8 cellular contexts compared by ENCODE assay signal in the genomic region with DNA sequence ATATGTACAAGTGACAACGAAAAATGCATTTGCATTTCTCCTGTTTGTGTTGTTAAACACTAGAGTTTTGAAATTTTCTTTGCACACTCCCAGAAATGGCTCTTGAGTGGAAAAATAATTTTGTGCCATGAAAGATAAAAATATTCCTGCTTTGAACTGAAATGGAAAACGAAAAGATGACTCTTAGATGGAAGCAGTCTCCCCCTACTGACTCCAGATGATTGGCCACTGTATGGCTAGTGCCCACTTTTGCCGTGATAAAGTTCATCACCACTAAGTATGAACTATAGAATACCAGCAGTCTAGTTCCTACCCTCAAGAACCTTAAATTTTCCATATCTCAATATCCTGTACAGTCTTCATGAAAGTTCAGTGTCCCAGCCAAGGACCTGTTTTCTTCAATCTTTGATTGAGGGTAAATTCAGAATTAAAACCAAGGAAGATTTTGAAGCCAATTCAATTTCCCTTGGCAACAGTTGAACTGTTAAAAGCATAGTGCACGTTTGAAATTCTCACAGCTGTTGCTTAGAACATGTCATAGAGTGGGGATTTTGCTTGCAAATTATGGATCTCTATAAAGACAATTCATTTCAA. TPM values are rescaled to one million over a fixed set of nuclear protein-coding genes. Genes with fewer than 3 reads are reported as not detected.
DNase-seq lines count a peak whose midpoint lies in the region; ATAC-seq and TF ChIP-seq lines count a peak whose summit lies in the region.

No MANE protein-coding gene starts in this region.

- H3K27me3 ChIP-seq in left ventricle myocardium inferior (ENCODE audit: low read depth) (no peaks in the 10 kb centered on the region), SJCRH30 (no peaks in the 10 kb centered on the region), esophagus muscularis mucosa (peaks cover 0 to 3% (median 0%) of the 10 kb centered on the region in 4 donors), spleen (replicated peaks in 1 of 7) (no peaks in the 10 kb centered on the region)

- DNase-seq in left ventricle myocardium inferior (no peak), left ventricle myocardium superior (no peak), SJCRH30 (peak in 1 of 2 experiments; percentile 22), esophagus muscularis mucosa (ENCODE audit: extremely low spot score) (no peak), spleen (no peak)
- DNase-seq in NK-92 treated with Interleukin-12 subunit alpha and Interleukin-12 subunit beta, amount 100 ng/mL, for 24 hours (lab: John Stamatoyannopoulos, UW) = no peak

- ATAC-seq in left ventricle myocardium superior (no peak), GM18858 (IDR thresholded peaks at IDR 0.05; ENCODE audit: unreplicated experiment) (no peak), HG02973 (IDR thresholded peaks at IDR 0.05; ENCODE audit: unreplicated experiment) (no peak)

- TF ChIP-seq EP300 in esophagus muscularis mucosa (IDR thresholded peaks at IDR 0.05) = no peak

- TF ChIP-seq POLR2A in esophagus muscularis mucosa (IDR thresholded peaks at IDR 0.05; ENCODE audit: low read depth) = no peak
- TF ChIP-seq POLR2A in spleen (IDR thresholded peaks at IDR 0.05) = no peak

- WGBS in esophagus muscularis mucosa = 16% methylated on average over 4 of the region's 4 CpGs
- 24 to 39% (median 32%) methylated on average over 4 of the region's 4 CpGs for WGBS in spleen, 5 donors

- peaks cover 44% of the 10 kb centered on the region for H3K4me1 ChIP-seq in left ventricle myocardium inferior
- H3K4me1 ChIP-seq in SJCRH30 = peaks cover 4% of the 10 kb centered on the region
- H3K4me1 ChIP-seq in esophagus muscularis mucosa = peaks cover 22 to 32% (median 29%) of the 10 kb centered on the region in 4 donors
- peaks cover 7 to 42% (median 29%) of the 10 kb centered on the region in 6 donors for H3K4me1 ChIP-seq in spleen

- intact Hi-C loops in left ventricle myocardium inferior (cut with micrococcal nuclease) (loop anchor here (10.0 kb wide), 1 partner anchor 140 kb away; no protein-coding TSS in a partner anchor), left ventricle myocardium superior (cut with micrococcal nuclease) (loop anchor here (5.0 kb wide), 1 partner anchor 152 kb away; no protein-coding TSS in a partner anchor), esophagus muscularis mucosa (cut with DNase I) (loop anchor here (2.0 to 5.0 kb wide), 3 partner anchors 98 to 156 kb away; partner anchors contain the start of gene WDR89), spleen (cut with DNase I; ENCODE audit: low total_unique reads) (loop anchor here (5.0 kb wide), 2 partner anchors 98 to 152 kb away; partner anchors contain the start of gene WDR89)

- TF ChIP-seq CTCF in left ventricle myocardium inferior (IDR thresholded peaks at IDR 0.05; ENCODE audit: borderline replicate concordance) (peak; percentile 63), esophagus muscularis mucosa (IDR thresholded peaks at IDR 0.05) (peak; percentile 42 to 52 (median 45)), spleen (IDR thresholded peaks at IDR 0.05 in 8 of 11, conservative IDR thresholded peaks at IDR 0.05 in 3 of 11) (peak in 6 of 11 experiments; percentile 25 to 45 (median 41))

- H3K4me3 ChIP-seq in left ventricle myocardium inferior (peak overlapping the region; percentile 97), SJCRH30 (peak overlapping the region; percentile 84), esophagus muscularis mucosa (peak overlapping the region; percentile 80 to 100 (median 85)), spleen (peak overlapping the region in 6 of 8 donors; percentile 4 to 98 (median 88))

- no peak overlapping the region for H3K27ac ChIP-seq in left ventricle myocardium inferior (replicated peaks)
- H3K27ac ChIP-seq in SJCRH30 = no peak overlapping the region
- no peak overlapping the region for H3K27ac ChIP-seq in esophagus muscularis mucosa (replicated peaks in 1 of 4)
- peak overlapping the region in 1 of 8 donors; percentile 89 for H3K27ac ChIP-seq in spleen

- H3K36me3 ChIP-seq in left ventricle myocardium inferior (peaks cover under 1% of the 10 kb centered on the region), SJCRH30 (no peaks in the 10 kb centered on the region; the same call in 1 of the 2 replicates), esophagus muscularis mucosa (peaks cover under 1 to 3% (median under 1%) of the 10 kb centered on the region in 4 donors), spleen (peaks cover 0 to 6% (median under 1%) of the 10 kb centered on the region in 6 donors)

- H3K9me3 ChIP-seq in left ventricle myocardium inferior (replicated peaks) = no peaks in the 10 kb centered on the region
- no peaks in the 10 kb centered on the region for H3K9me3 ChIP-seq in SJCRH30 (replicated peaks)
- H3K9me3 ChIP-seq in esophagus muscularis mucosa = no peaks in the 10 kb centered on the region
- H3K9me3 ChIP-seq in spleen = no peaks in the 10 kb centered on the region

RNA-seq across cellular contexts. Expression of gene PPP2R5E, which starts 1.6 kb away (rescaled TPM):
- total RNA-seq in left ventricle myocardium inferior (34.5 TPM), left ventricle myocardium superior (36.9 TPM), esophagus muscularis mucosa (10 to 100 TPM; 26.3 to 30.7 (median 30.2) TPM), spleen (10 to 100 TPM; 27.2 to 42.3 (median 38.5) TPM)
- total RNA-seq in SJCRH30 (2014; rRNA removed; shearing (Covaris generic)) = 26.0 and 28.5 TPM in 2 replicates
- polyA plus RNA-seq in spleen = 1 to 10 TPM; 6.1 to 9.0 (median 7.2) TPM
